ENCODE assay signal across 12 cellular contexts in the genomic region with DNA sequence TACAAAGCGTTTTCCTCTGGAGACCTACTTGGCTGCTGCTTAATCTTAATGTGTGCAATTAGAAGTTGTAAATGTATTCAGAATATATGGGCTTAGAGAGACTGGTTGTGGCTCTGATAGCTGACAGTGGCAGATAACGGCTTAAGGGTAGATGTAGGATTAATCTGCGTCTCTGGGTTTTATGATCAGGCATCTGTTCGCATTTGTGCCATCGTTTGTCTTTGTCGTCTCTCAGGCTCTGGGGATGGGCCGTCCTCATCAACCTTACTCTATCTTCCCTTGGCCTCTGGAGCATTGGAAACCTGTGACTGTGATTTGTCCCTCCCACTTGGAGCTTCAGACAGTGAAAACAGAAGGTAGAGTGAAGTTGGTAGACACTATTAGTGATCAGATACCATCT.
"Had no signal": no experiment of that assay in that cellular context is flagged by ENCODE, and none has a peak within 500 bp of the region (broad histone marks: within the 10 kb centered on the region; RNA-seq: fewer than 3 reads in every experiment).

No MANE protein-coding gene starts in this region.

- H3K4me1 Mint-ChIP-seq: WTC11 had no signal

- H3K36me3 Mint-ChIP-seq: activated naive CD4-positive, alpha-beta T cell treated with anti-CD3 and anti-CD28 coated beads, Interleukin-2, amount 10 ng/mL, durations not matched to agents 7 days and 5 days had no signal

- ATAC-seq: mucosa of descending colon; naive thymus-derived CD4-positive, alpha-beta T cell; WTC11 had no signal

- DNase-seq: activated naive CD4-positive, alpha-beta T cell treated with anti-CD3 and anti-CD28 coated beads, Interleukin-2, amount 10 ng/mL, durations not matched to agents 7 days and 5 days; activated T-cell treated with anti-CD3 and anti-CD28 coated beads for 4 hours; dorsolateral prefrontal cortex; islet precursor cell; mucosa of descending colon; naive thymus-derived CD4-positive, alpha-beta T cell; stimulated activated CD4-positive, alpha-beta T cell treated with anti-CD3 and anti-CD28 coated beads, Interleukin-12 subunit alpha, Interleukin-12 subunit beta, amount 100 ng/mL, for 4 hours; stimulated activated CD4-positive, alpha-beta T cell treated with anti-CD3 and anti-CD28 coated beads, Interleukin-2, amount 100 ng/mL, for 24 hours; substantia nigra; transverse colon had no signal

- H3K27me3 Mint-ChIP-seq: activated naive CD4-positive, alpha-beta T cell treated with anti-CD3 and anti-CD28 coated beads, Interleukin-2, amount 10 ng/mL, durations not matched to agents 7 days and 5 days had no signal

- H3K27ac Mint-ChIP-seq: activated naive CD4-positive, alpha-beta T cell treated with anti-CD3 and anti-CD28 coated beads, Interleukin-2, amount 10 ng/mL, durations not matched to agents 7 days and 5 days; naive thymus-derived CD4-positive, alpha-beta T cell; T-helper 1 cell treated with Interleukin-12 subunit alpha and Interleukin-12 subunit beta and Interleukin-4 antibody, amounts not matched to agents 30 μg/mL and 1 μg/mL, for 36 hours; WTC11 had no signal

- H3K4me3 Mint-ChIP-seq: activated naive CD4-positive, alpha-beta T cell treated with anti-CD3 and anti-CD28 coated beads, Interleukin-2, amount 10 ng/mL, durations not matched to agents 7 days and 5 days; naive thymus-derived CD4-positive, alpha-beta T cell; T-helper 1 cell treated with Interleukin-12 subunit alpha and Interleukin-12 subunit beta and Interleukin-4 antibody, amounts not matched to agents 30 μg/mL and 1 μg/mL, for 36 hours; WTC11 had no signal

- H3K9me3 Mint-ChIP-seq: activated naive CD4-positive, alpha-beta T cell treated with anti-CD3 and anti-CD28 coated beads, Interleukin-2, amount 10 ng/mL, durations not matched to agents 7 days and 5 days; T-helper 1 cell treated with Interleukin-12 subunit alpha and Interleukin-12 subunit beta and Interleukin-4 antibody, amounts not matched to agents 30 μg/mL and 1 μg/mL, for 36 hours had no signal
